19 cellular contexts compared by ENCODE assay signal in genomic region chr3:157406376-157406775, GRCh38.
"Had no signal": no experiment of that assay in that cellular context is flagged by ENCODE, and none has a peak within 500 bp of the region (broad histone marks: within the 10 kb centered on the region; RNA-seq: fewer than 3 reads in every experiment).

No MANE protein-coding gene starts in this region.

- H3K27me3 ChIP-seq: dorsolateral prefrontal cortex, esophagus muscularis mucosa, left lung, neural progenitor cell, testis, tibial nerve, upper lobe of left lung had no signal

- H3K4me3 ChIP-seq: coronary artery, dorsolateral prefrontal cortex, esophagus muscularis mucosa, left lung, neural progenitor cell, smooth muscle cell, testis, tibial nerve, upper lobe of left lung had no signal

- H3K27ac ChIP-seq: coronary artery, dorsolateral prefrontal cortex, esophagus muscularis mucosa, left lung, neural progenitor cell, parathyroid adenoma, testis, tibial nerve, upper lobe of left lung had no signal

- H3K9me3 ChIP-seq: esophagus muscularis mucosa, left lung, testis, upper lobe of left lung had no signal

- DNase-seq: dorsolateral prefrontal cortex; effector CD4-positive, alpha-beta T cell; kidney; left lung; mammary epithelial cell; mesendoderm; midbrain; naive thymus-derived CD4-positive, alpha-beta T cell; stimulated activated CD4-positive, alpha-beta T cell treated with anti-CD3 and anti-CD28 coated beads, Interleukin-4, amount 100 ng/mL, for 4 hours; stimulated activated naive CD8-positive, alpha-beta T cell treated with anti-CD3 and anti-CD28 coated beads, Interleukin-15, Interleukin-2, amounts not matched to agents 100 U/mL and 50 U/mL, for 24 hours; substantia nigra; testis; upper lobe of left lung had no signal

- H3K4me1 ChIP-seq: esophagus muscularis mucosa, parathyroid adenoma, testis, tibial nerve had no signal

- H3K36me3 ChIP-seq: esophagus muscularis mucosa, left lung, neural progenitor cell, tibial nerve, upper lobe of left lung had no signal
